1 cellular context compared by ENCODE assay signal in genomic region chr20:32485126-32485769, GRCh38.
TF ChIP-seq lines count a peak whose summit lies in the region.

No MANE protein-coding gene starts in this region.

TF ChIP-seq in HepG2, 621 proteins besides CTCF, POLR2A, EP300 and RAD21 (continued from another document and continues in another):
- no peak for TF ChIP-seq ZBTB40 (IDR thresholded peaks at IDR 0.05)
- no peak; the same call in 1 of the 2 replicates for TF ChIP-seq ZBTB40 (CRISPR knock-in tag; IDR thresholded peaks at IDR 0.05)
- peak; percentile 36; the same call in 1 of the 2 replicates for TF ChIP-seq NCOA2 (CRISPR knock-in tag; IDR thresholded peaks at IDR 0.05)
- TF ChIP-seq ZNF543 (CRISPR knock-in tag; IDR thresholded peaks at IDR 0.05), result no peak
- no peak for TF ChIP-seq HOXD1 (CRISPR knock-in tag; IDR thresholded peaks at IDR 0.05)
- TF ChIP-seq ATF7-NPFF (CRISPR knock-in tag; IDR thresholded peaks at IDR 0.05; ENCODE audit: low read depth), result no peak
- no peak for TF ChIP-seq ZKSCAN1 (IDR thresholded peaks at IDR 0.05; ENCODE audit: low read length)
- peak; percentile 36; the same call in 1 of the 2 replicates for TF ChIP-seq KMT2A (CRISPR knock-in tag; IDR thresholded peaks at IDR 0.05)
- TF ChIP-seq ZFX (CRISPR knock-in tag; IDR thresholded peaks at IDR 0.05; ENCODE audit: low read depth), result no peak; the same call in 1 of the 2 replicates
- TF ChIP-seq HMGXB4 (CRISPR knock-in tag; IDR thresholded peaks at IDR 0.05; ENCODE audit: borderline replicate concordance in 1 of 2, low read depth in 1 of 2), result peak; percentile 60 to 86; a peak in 3 of 4 replicates
- TF ChIP-seq NFATC3 (CRISPR knock-in tag; IDR thresholded peaks at IDR 0.05), result no peak
- TF ChIP-seq ZMYM3 (CRISPR knock-in tag; IDR thresholded peaks at IDR 0.05), result no peak
- TF ChIP-seq ELF4 (CRISPR knock-in tag; IDR thresholded peaks at IDR 0.05; ENCODE audit: borderline replicate concordance), result 0 out of 2 replicates have a peak, but pooled peaks have one; percentile 21
- TF ChIP-seq NR1H2 (CRISPR knock-in tag; IDR thresholded peaks at IDR 0.05; ENCODE audit: borderline replicate concordance, low read depth), result no peak
- TF ChIP-seq LBX2 (CRISPR knock-in tag; IDR thresholded peaks at IDR 0.05; ENCODE audit: borderline replicate concordance), result no peak
- peak; percentile 28; the same call in 1 of the 2 replicates for TF ChIP-seq HNF4A (CRISPR knock-in tag; IDR thresholded peaks at IDR 0.05)
- no peak for TF ChIP-seq CENPT (CRISPR knock-in tag; IDR thresholded peaks at IDR 0.05; ENCODE audit: low read depth)
- TF ChIP-seq SAFB2 (CRISPR knock-in tag; IDR thresholded peaks at IDR 0.05; ENCODE audit: borderline replicate concordance, low read depth), result no peak
- no peak for TF ChIP-seq E2F5 (CRISPR knock-in tag; conservative IDR thresholded peaks at IDR 0.05)
- no peak for TF ChIP-seq ZNF230 (CRISPR knock-in tag; IDR thresholded peaks at IDR 0.05)
- 0 out of 2 replicates have a peak, but pooled peaks have one; percentile 43 for TF ChIP-seq ZGPAT (CRISPR knock-in tag; IDR thresholded peaks at IDR 0.05)
- no peak for TF ChIP-seq HNRNPK (IDR thresholded peaks at IDR 0.05; ENCODE audit: low read depth, low read length, poor library complexity, severe bottlenecking)
- peak; percentile 53; the same call in 1 of the 2 replicates for TF ChIP-seq HDAC2 (CRISPR knock-in tag; IDR thresholded peaks at IDR 0.05)
- TF ChIP-seq NCOR1 (IDR thresholded peaks at IDR 0.05; ENCODE audit: borderline replicate concordance, low read length), result no peak
- TF ChIP-seq GZF1 (CRISPR knock-in tag; IDR thresholded peaks at IDR 0.05), result no peak
- TF ChIP-seq FOSL2 (CRISPR knock-in tag; IDR thresholded peaks at IDR 0.05), result peak; percentile 60
- no peak for TF ChIP-seq ZNF142 (CRISPR knock-in tag; IDR thresholded peaks at IDR 0.05)
- peak; percentile 22; the same call in 1 of the 2 replicates for TF ChIP-seq CREB1 (IDR thresholded peaks at IDR 0.05)
- no peak for TF ChIP-seq CREB1 (CRISPR knock-in tag; IDR thresholded peaks at IDR 0.05)
- no peak for TF ChIP-seq BRCA1 (CRISPR knock-in tag; IDR thresholded peaks at IDR 0.05)
- TF ChIP-seq ZNF136 (CRISPR knock-in tag; IDR thresholded peaks at IDR 0.05; ENCODE audit: low read depth), result peak; percentile 21; the same call in 1 of the 2 replicates
- TF ChIP-seq ATM (IDR thresholded peaks at IDR 0.05; ENCODE audit: borderline replicate concordance), result no peak
- no peak for TF ChIP-seq TFAP4 (IDR thresholded peaks at IDR 0.05; ENCODE audit: borderline replicate concordance, low read depth)
- TF ChIP-seq ZNF782 (CRISPR knock-in tag; IDR thresholded peaks at IDR 0.05; ENCODE audit: borderline replicate concordance), result no peak
- TF ChIP-seq CENPX (CRISPR knock-in tag; IDR thresholded peaks at IDR 0.05), result no peak
- TF ChIP-seq ZNF775 (CRISPR knock-in tag; IDR thresholded peaks at IDR 0.05; ENCODE audit: borderline replicate concordance), result no peak
- no peak for TF ChIP-seq ZBTB39 (CRISPR knock-in tag; IDR thresholded peaks at IDR 0.05)
- peak; percentile 92 for TF ChIP-seq SMC3 (IDR thresholded peaks at IDR 0.05; ENCODE audit: low read length)
